Comparison of ENCODE assay signal across 22 cellular contexts in genomic region chr9:135167839-135168378, GRCh38.
"Had no signal": no experiment of that assay in that cellular context is flagged by ENCODE, and none has a peak within 500 bp of the region (broad histone marks: within the 10 kb centered on the region; RNA-seq: fewer than 3 reads in every experiment).

No MANE protein-coding gene starts in this region.

- H3K9ac ChIP-seq: parathyroid adenoma had no signal

- H3K9me3 ChIP-seq: heart left ventricle, prostate gland, right lobe of liver, tibial artery, upper lobe of right lung, vagina had no signal

- H3K36me3 ChIP-seq: heart left ventricle, prostate gland, right lobe of liver, tibial artery, upper lobe of right lung, vagina had no signal

- ATAC-seq: heart left ventricle; left colon; left ventricle myocardium superior; right lobe of liver; stimulated activated effector memory CD8-positive, alpha-beta T cell treated with anti-CD3 and anti-CD28 coated beads, Interleukin-12 subunit alpha, Interleukin-12 subunit beta, amount 100 ng/mL, for 72 hours; stimulated activated naive CD8-positive, alpha-beta T cell treated with anti-CD3 and anti-CD28 coated beads, Interleukin-15, Interleukin-2, amounts not matched to agents 100 U/mL and 50 U/mL, for 24 hours; upper lobe of right lung had no signal

- H3K27me3 ChIP-seq: right lobe of liver, vagina had no signal

- H3K79me2 ChIP-seq: parathyroid adenoma had no signal

- H3K27ac ChIP-seq: heart left ventricle, parathyroid adenoma, prostate gland, right lobe of liver, tibial artery, upper lobe of right lung, vagina had no signal

- H3K4me1 ChIP-seq: heart left ventricle, parathyroid adenoma, prostate gland, right lobe of liver, tibial artery, upper lobe of right lung, vagina had no signal

- H2AFZ ChIP-seq: parathyroid adenoma had no signal

- H3K4me3 ChIP-seq: heart left ventricle, lung, prostate gland, right lobe of liver, tibial artery, upper lobe of right lung, vagina had no signal

- DNase-seq: dermis blood vessel endothelial cell; effector CD4-positive, alpha-beta T cell; endodermal cell; erythroblast; foreskin melanocyte; heart left ventricle; hippocampal formation; left colon; left ventricle myocardium superior; mesenchymal stem cell; naive B cell; right lobe of liver; stimulated activated CD4-positive, alpha-beta T cell treated with anti-CD3 and anti-CD28 coated beads, Interleukin-4, amount 100 ng/mL, for 1 hour; stimulated activated CD8-positive, alpha-beta memory T cell treated with anti-CD3 and anti-CD28 coated beads, Interleukin-4, amount 100 ng/mL, for 48 hours; stimulated activated naive CD8-positive, alpha-beta T cell treated with anti-CD3 and anti-CD28 coated beads, Interleukin-15, Interleukin-2, amounts not matched to agents 100 U/mL and 50 U/mL, for 24 hours; tibial artery; upper lobe of right lung had no signal
